ENCODE assay signal across 20 cellular contexts in the genomic region with DNA sequence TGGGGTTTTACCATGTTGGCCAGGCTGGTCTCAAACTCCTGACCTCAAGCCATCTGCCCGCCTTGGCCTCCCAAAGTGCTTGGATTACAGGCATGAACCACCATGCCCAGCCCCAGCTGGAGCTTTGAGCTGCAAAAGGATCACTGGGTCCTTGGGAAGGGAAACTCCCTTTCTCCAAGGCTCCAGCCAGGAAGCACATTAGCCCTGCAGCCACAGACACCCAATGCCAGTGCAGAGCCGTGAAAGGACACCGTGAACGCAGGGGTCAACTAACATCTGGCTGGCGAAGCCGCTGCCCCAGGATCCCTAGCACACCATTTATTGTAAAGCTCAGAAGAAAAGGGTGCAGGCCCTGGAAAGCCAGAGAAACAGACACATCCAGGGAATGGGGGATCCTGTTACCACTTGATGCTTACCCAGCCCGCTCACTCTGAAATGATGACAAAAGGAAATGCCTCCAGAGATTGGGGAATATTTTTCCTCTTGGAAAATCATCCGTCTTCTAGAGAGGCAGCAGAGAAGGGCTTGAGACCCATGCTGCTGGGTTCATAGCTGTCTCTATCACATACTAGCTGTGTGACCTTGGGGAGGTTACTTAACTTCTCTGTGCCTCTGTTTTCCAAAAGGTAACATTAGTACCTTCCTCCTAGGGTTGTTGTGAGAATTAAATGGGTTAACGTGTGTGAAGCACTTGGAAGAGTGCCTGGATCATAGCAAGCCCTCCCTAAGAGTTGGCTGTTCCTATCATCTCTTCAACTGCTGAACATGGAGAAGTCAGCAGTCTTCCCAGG. TPM values are rescaled to one million over a fixed set of nuclear protein-coding genes. Genes with fewer than 3 reads are reported as not detected.
DNase-seq lines count a peak whose midpoint lies in the region; ATAC-seq and TF ChIP-seq lines count a peak whose summit lies in the region.
"Had no signal": no experiment of that assay in that cellular context is flagged by ENCODE, and none has a peak within 500 bp of the region (broad histone marks: within the 10 kb centered on the region; RNA-seq: fewer than 3 reads in every experiment).

No MANE protein-coding gene starts in this region.

- H3K4me3 Mint-ChIP-seq in chondrocyte (ENCODE audit: unreplicated experiment): no peak overlapping the region
- H3K4me3 Mint-ChIP-seq: CD8-positive, alpha-beta memory T cell had no signal

- H2BK5ac ChIP-seq in IMR-90 (ENCODE audit: low read depth, low read length, poor library complexity, severe bottlenecking) (no peak overlapping the region), mesenchymal stem cell (ENCODE audit: low read depth, low read length, poor library complexity, severe bottlenecking) (no peak overlapping the region)

- POLR2A ChIA-PET in IMR-90 (lab: Charles Lee; ENCODE audit: unreplicated experiment): interaction anchor here (0.7 kb wide), 1 partner anchor 10 kb away, joined by 3 read pairs; no protein-coding TSS in a partner anchor

- peaks cover 69% of the 10 kb centered on the region for H3K36me3 Mint-ChIP-seq in chondrocyte (ENCODE audit: low read depth)
- H3K36me3 Mint-ChIP-seq: CD8-positive, alpha-beta memory T cell had no signal

- H3K18ac ChIP-seq in IMR-90 (ENCODE audit: low read depth, low read length): no peak overlapping the region
- H3K18ac ChIP-seq in mesenchymal stem cell (ENCODE audit: low read depth in 1 of 2, low read length in 2 of 2): peak overlapping the region in 1 of 2 experiments; percentile 21

- H3K9me3 Mint-ChIP-seq in chondrocyte (ENCODE audit: low read depth): no peaks in the 10 kb centered on the region
- H3K9me3 Mint-ChIP-seq: CD8-positive, alpha-beta memory T cell had no signal

- DNase-seq in IMR-90: no peak
- no peak for DNase-seq in chondrocyte (ENCODE audit: low spot score)
- DNase-seq in mesenchymal stem cell: no peak
- DNase-seq in smooth muscle cell (lab: John Stamatoyannopoulos, UW; ENCODE audit: unreplicated experiment): no peak
- no peak for DNase-seq in NCI-H748 treated with DMSO at 0.1 percent for 48 hours (lab: John Stamatoyannopoulos, UW)
- no peak for DNase-seq in OCI-M2 (lab: John Stamatoyannopoulos, UW; ENCODE audit: unreplicated experiment)
- DNase-seq in activated CD8-positive, alpha-beta memory T cell treated with anti-CD3 and anti-CD28 coated beads, Interleukin-2, amount 50 U/mL, for 4 hours: no peak
- DNase-seq: CD8-positive, alpha-beta memory T cell; GDM1; GM23248; NCI-H1048; NCI-H146; NCI-H2081; NCI-H526 treated with DMSO at 0.1 percent for 48 hours; OCI-M1 had no signal

- H3K9me3 ChIP-seq in IMR-90 (ENCODE audit: control insufficient read depth, insufficient read depth, low read length) (no peaks in the 10 kb centered on the region), mesenchymal stem cell (ENCODE audit: control insufficient read depth, low read length) (no peaks in the 10 kb centered on the region), smooth muscle cell (replicated peaks; ENCODE audit: low read depth) (no peaks in the 10 kb centered on the region)
- H3K9me3 ChIP-seq: A549 had no signal

- dilution Hi-C loops in IMR-90 (cut with HindIII; ENCODE audit: low sequenced_read_pairs, unreplicated experiment): no loop called here

- H3K27ac ChIP-seq in IMR-90 (ENCODE audit: insufficient read depth, low read length) (no peak overlapping the region), mesenchymal stem cell (ENCODE audit: low read length, poor library complexity, severe bottlenecking) (no peak overlapping the region), smooth muscle cell (ENCODE audit: low read depth) (peak overlapping the region; percentile 25)
- H3K27ac ChIP-seq: A549; BLaER1 treated with 17β-estradiol and CSF1 and Interleukin-3, amounts not matched to agents 10 nM and 100 nM; GM23248; RWPE1 had no signal

- TF ChIP-seq POLR2A in IMR-90 (IDR thresholded peaks at IDR 0.05; ENCODE audit: low read depth, low read length): no peak

- BruUV-seq in IMR-90 (replicated peaks; lab: Mats Ljungman, UMichigan): no TSS peak

- H3K4me1 ChIP-seq in IMR-90 (ENCODE audit: control insufficient read depth, insufficient read depth, low read length) (peaks cover 9% of the 10 kb centered on the region), mesenchymal stem cell (ENCODE audit: control insufficient read depth, insufficient read depth, low read depth, low read length) (peaks cover 6% of the 10 kb centered on the region), smooth muscle cell (ENCODE audit: low read depth) (no peaks in the 10 kb centered on the region)
- H3K4me1 ChIP-seq: A549 had no signal

- H3K36me3 ChIP-seq in IMR-90 (ENCODE audit: control insufficient read depth, insufficient read depth, low read length) (peaks cover 28% of the 10 kb centered on the region), mesenchymal stem cell (ENCODE audit: control insufficient read depth in 1 of 2, insufficient read depth in 2 of 2, low read depth in 1 of 2, low read length in 2 of 2) (peaks cover 66 to 71% of the 10 kb centered on the region in 2 experiments), smooth muscle cell (ENCODE audit: low read depth) (peaks cover 20% of the 10 kb centered on the region)
- H3K36me3 ChIP-seq: BLaER1 treated with 17β-estradiol and CSF1 and Interleukin-3, amounts not matched to agents 10 nM and 100 nM had no signal

- H2BK120ac ChIP-seq in IMR-90 (ENCODE audit: low read depth, low read length) (no peak overlapping the region), mesenchymal stem cell (ENCODE audit: low read depth, low read length) (no peak overlapping the region)

- TF ChIP-seq CTCF in IMR-90 (conservative IDR thresholded peaks at IDR 0.05; ENCODE audit: low read depth, low read length): no peak
- TF ChIP-seq CTCF in chondrocyte (IDR thresholded peaks at IDR 0.05): no peak
- TF ChIP-seq CTCF in smooth muscle cell (IDR thresholded peaks at IDR 0.05; ENCODE audit: borderline replicate concordance, insufficient read depth, poor library complexity, severe bottlenecking): no peak

- H2BK15ac ChIP-seq in IMR-90 (ENCODE audit: low read depth, low read length) (no peak overlapping the region), mesenchymal stem cell (ENCODE audit: low read depth, poor library complexity, severe bottlenecking) (no peak overlapping the region)

- H3K9ac ChIP-seq in IMR-90 (ENCODE audit: low read depth, low read length) (no peak overlapping the region), mesenchymal stem cell (ENCODE audit: low read length) (peak overlapping the region; percentile 16), smooth muscle cell (ENCODE audit: low read depth) (no peak overlapping the region)
- H3K9ac ChIP-seq: BLaER1 treated with 17β-estradiol and CSF1 and Interleukin-3, amounts not matched to agents 10 nM and 100 nM; GM23248 had no signal

- H2AFZ ChIP-seq in IMR-90 (replicated peaks; ENCODE audit: low read length, poor library complexity) (no peak overlapping the region), mesenchymal stem cell (ENCODE audit: low read depth, low read length) (no peak overlapping the region), smooth muscle cell (ENCODE audit: low read depth) (no peak overlapping the region)
- H2AFZ ChIP-seq: GM23248 had no signal

- H3K79me1 ChIP-seq in IMR-90 (ENCODE audit: low read depth in 1 of 2, low read length in 2 of 2): no peaks in the 10 kb centered on the region; a peak in 1 of 4 replicates
- peaks cover 34% of the 10 kb centered on the region for H3K79me1 ChIP-seq in mesenchymal stem cell (replicated peaks; ENCODE audit: low read length, poor library complexity, severe bottlenecking)

- H3K79me2 ChIP-seq in smooth muscle cell (ENCODE audit: low read depth): peaks cover 11% of the 10 kb centered on the region

- H3K23ac ChIP-seq in IMR-90 (ENCODE audit: low read depth, low read length) (no peak overlapping the region), mesenchymal stem cell (ENCODE audit: low read length in 2 of 2) (no peak overlapping the region)

- H3K27me3 Mint-ChIP-seq in chondrocyte (ENCODE audit: low read depth): no peaks in the 10 kb centered on the region
- H3K27me3 Mint-ChIP-seq: CD8-positive, alpha-beta memory T cell had no signal

- intact Hi-C loops in IMR-90 (cut with micrococcal nuclease): no loop called here

- H3K9me1 ChIP-seq in IMR-90 (ENCODE audit: insufficient read depth, low read length): peaks cover 9% of the 10 kb centered on the region

- H3K56ac ChIP-seq in IMR-90 (ENCODE audit: extremely low read depth, insufficient read depth, low read length): no peak overlapping the region

- CTCF ChIA-PET in IMR-90 (lab: Yijun Ruan, JAX): interaction anchor here (0.6 kb wide), 1 partner anchor 125 kb away, joined by 3 read pairs; no protein-coding TSS in a partner anchor

- H2AK9ac ChIP-seq in IMR-90 (replicated peaks; ENCODE audit: low read depth, low read length, poor library complexity): no peak overlapping the region

- peak overlapping the region; percentile 19; the same call in 1 of the 2 replicates for H4K5ac ChIP-seq in IMR-90 (ENCODE audit: low read depth, low read length)

- no peak for ATAC-seq in IMR-90 (ENCODE audit: low read depth)
- ATAC-seq in HG02970 (IDR thresholded peaks at IDR 0.05; ENCODE audit: low FRiP score, unreplicated experiment): no peak
- ATAC-seq: GM12878 had no signal

- H4K8ac ChIP-seq in IMR-90 (ENCODE audit: low read depth in 2 of 2, low read length in 2 of 2) (no peak overlapping the region), mesenchymal stem cell (ENCODE audit: low read length) (no peak overlapping the region)

- no peak overlapping the region for H4K91ac ChIP-seq in IMR-90 (ENCODE audit: insufficient read depth, low read depth, low read length)
- no peak overlapping the region for H4K91ac ChIP-seq in mesenchymal stem cell (ENCODE audit: low read length)

- H4K20me1 ChIP-seq in IMR-90 (ENCODE audit: insufficient read depth, low read length): no peaks in the 10 kb centered on the region
- H4K20me1 ChIP-seq in smooth muscle cell (ENCODE audit: low read depth): peaks cover 61% of the 10 kb centered on the region
- H4K20me1 ChIP-seq: BLaER1 treated with 17β-estradiol and CSF1 and Interleukin-3, amounts not matched to agents 10 nM and 100 nM had no signal

- H3K27me3 ChIP-seq in IMR-90 (ENCODE audit: control insufficient read depth, insufficient read depth, low read length): no peaks in the 10 kb centered on the region
- no peaks in the 10 kb centered on the region for H3K27me3 ChIP-seq in mesenchymal stem cell (ENCODE audit: control insufficient read depth in 1 of 2, insufficient read depth in 1 of 2, low read length in 2 of 2)
- H3K27me3 ChIP-seq in smooth muscle cell (ENCODE audit: low read depth): no peaks in the 10 kb centered on the region
- H3K27me3 ChIP-seq: BLaER1 treated with 17β-estradiol and CSF1 and Interleukin-3, amounts not matched to agents 10 nM and 100 nM had no signal

- no peak overlapping the region for H2BK12ac ChIP-seq in mesenchymal stem cell (ENCODE audit: low read length in 2 of 2)

- no peak overlapping the region for H2BK20ac ChIP-seq in IMR-90 (ENCODE audit: low read depth, low read length)

- H3K27ac Mint-ChIP-seq in chondrocyte (ENCODE audit: unreplicated experiment): peak overlapping the region; percentile 81
- H3K27ac Mint-ChIP-seq: CD8-positive, alpha-beta memory T cell had no signal

- no peak overlapping the region for H3K4me3 ChIP-seq in IMR-90 (ENCODE audit: insufficient read depth, low read depth, low read length)
- no peak overlapping the region for H3K4me3 ChIP-seq in mesenchymal stem cell (ENCODE audit: insufficient read depth in 1 of 2, low read depth in 1 of 2, low read length in 2 of 2)
- H3K4me3 ChIP-seq in smooth muscle cell: no peak overlapping the region
- H3K4me3 ChIP-seq: A549; BLaER1 treated with 17β-estradiol and CSF1 and Interleukin-3, amounts not matched to agents 10 nM and 100 nM; GM12878; GM23248 had no signal

- whole genome bisulfite sequencing in IMR-90 (ENCODE audit: extremely low coverage in 2 of 2, insufficient read length in 1 of 2), 2 experiments: no CpG with 5 or more reads among the region's 9 CpGs
- 94% methylated on average over 8 of the region's 9 CpGs for WGBS in mesenchymal stem cell
- 84% methylated on average over 9 of the region's 9 CpGs for WGBS in smooth muscle cell (ENCODE audit: low lambda C conversion rate)

- H2AK5ac ChIP-seq in IMR-90 (ENCODE audit: low read depth, low read length) (no peak overlapping the region; the same call in 1 of the 2 replicates), mesenchymal stem cell (ENCODE audit: low read length, severe bottlenecking) (no peak overlapping the region)

- in situ Hi-C loops in IMR-90 (cut with MboI; ENCODE audit: low sequenced_read_pairs): no loop called here

- no peak overlapping the region for H3K14ac ChIP-seq in IMR-90 (replicated peaks; ENCODE audit: low read depth, low read length)
- no peak overlapping the region for H3K14ac ChIP-seq in mesenchymal stem cell (ENCODE audit: low read length in 2 of 2)

- H3K4me1 Mint-ChIP-seq in chondrocyte (ENCODE audit: low read depth): peaks cover 46% of the 10 kb centered on the region
- H3K4me1 Mint-ChIP-seq: CD8-positive, alpha-beta memory T cell had no signal

- peaks cover 42% of the 10 kb centered on the region for H3F3A ChIP-seq in smooth muscle cell (ENCODE audit: low read depth)

- H3K4ac ChIP-seq in IMR-90 (ENCODE audit: low read depth, low read length) (no peak overlapping the region), mesenchymal stem cell (ENCODE audit: low read depth in 1 of 2, low read length in 2 of 2) (no peak overlapping the region)

- no peak for TF ChIP-seq RAD21 in IMR-90 (IDR thresholded peaks at IDR 0.05; ENCODE audit: low read length)

- H3K4me2 ChIP-seq in IMR-90 (ENCODE audit: low read depth, low read length) (no peak overlapping the region), mesenchymal stem cell (ENCODE audit: low read length, poor library complexity, severe bottlenecking) (no peak overlapping the region), smooth muscle cell (no peak overlapping the region)
- H3K4me2 ChIP-seq: A549; BLaER1 treated with 17β-estradiol and CSF1 and Interleukin-3, amounts not matched to agents 10 nM and 100 nM had no signal

RNA-seq across cellular contexts. Expression of a gene that starts 40.8 kb away (rescaled TPM):
- 33.6 and 50.0 TPM in 2 replicates for total RNA-seq in IMR-90 (2012; rRNA removed)
- polyA plus RNA-seq in IMR-90 (2012; rRNA removed): 43.1 and 53.8 TPM in 2 replicates
- polyA plus RNA-seq in IMR-90 (2012; cell fraction: cytosol; rRNA removed): 47.4 and 70.5 TPM in 2 replicates
- polyA plus RNA-seq in IMR-90 (2012; cell fraction: nucleus; rRNA removed; ENCODE audit: low replicate concordance): 28.7 and 43.9 TPM in 2 replicates
- 260 to 268 TPM (median 263 TPM) in 3 replicates for total RNA-seq in chondrocyte
- polyA plus RNA-seq in mesenchymal stem cell (2013, experiment 1 of 2): 22.4 TPM
- 23.5 TPM for polyA plus RNA-seq in mesenchymal stem cell (2013, experiment 2 of 2)
- 187 and 276 TPM in 2 replicates for total RNA-seq in smooth muscle cell
- 356 and 524 TPM in 2 replicates for polyA plus RNA-seq in smooth muscle cell
